34 cellular contexts compared by ENCODE assay signal in the genomic region with DNA sequence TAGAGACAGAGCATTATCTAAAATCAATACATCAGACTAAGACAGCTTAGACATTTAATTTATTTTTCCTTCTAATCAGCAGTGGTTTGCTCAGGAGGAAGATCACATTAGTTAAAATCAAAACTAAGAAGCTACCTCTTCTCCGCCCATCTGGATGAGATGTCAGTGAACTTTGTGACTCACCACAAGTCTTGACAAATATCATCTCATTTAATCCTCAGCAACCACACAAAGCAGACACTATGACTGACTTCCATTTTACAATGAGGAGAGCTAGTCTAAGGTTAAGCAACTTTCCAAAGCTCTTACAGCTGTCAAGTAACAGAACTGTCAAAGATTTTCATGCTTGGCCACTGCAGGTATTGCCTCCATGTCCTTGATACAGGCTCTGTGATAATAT.
DNase-seq lines count a peak whose midpoint lies in the region; ATAC-seq and TF ChIP-seq lines count a peak whose summit lies in the region.
"Had no signal": no experiment of that assay in that cellular context is flagged by ENCODE, and none has a peak within 500 bp of the region (broad histone marks: within the 10 kb centered on the region; RNA-seq: fewer than 3 reads in every experiment).

No MANE protein-coding gene starts in this region.

- intact Hi-C loops in MCF 10A (cut with micrococcal nuclease) (no loop called here), breast epithelium (cut with DNase I; ENCODE audit: low total_unique reads) (no loop called here)

- TF ChIP-seq CTCF in MCF 10A (IDR thresholded peaks at IDR 0.05; ENCODE audit: unreplicated experiment) (no peak), breast epithelium (IDR thresholded peaks at IDR 0.05) (no peak), GM13976 (IDR thresholded peaks at IDR 0.05; ENCODE audit: borderline replicate concordance, control extremely low read depth, extremely low read depth, insufficient read depth, missing control alignments) (no peak)

- H3K27ac ChIP-seq in breast epithelium = no peak overlapping the region
- H3K27ac ChIP-seq: adrenal gland, body of pancreas, heart right ventricle, RWPE1, SJSA1, upper lobe of left lung, WERI-Rb-1 had no signal

- H3K9me3 ChIP-seq in breast epithelium = no peaks in the 10 kb centered on the region
- H3K9me3 ChIP-seq: adrenal gland, body of pancreas, Caco-2, heart right ventricle, MG63, SJSA1 had no signal

- H3K4me1 Mint-ChIP-seq in MCF 10A (ENCODE audit: insufficient read depth, unreplicated experiment) = no peaks in the 10 kb centered on the region
- H3K4me1 Mint-ChIP-seq: activated naive CD4-positive, alpha-beta T cell treated with anti-CD3 and anti-CD28 coated beads, Interleukin-2, amount 10 ng/mL, durations not matched to agents 7 days and 5 days; GM23338; stimulated activated effector memory CD8-positive, alpha-beta T cell treated with anti-CD3 and anti-CD28 coated beads, Interleukin-12 subunit alpha, Interleukin-12 subunit beta, amount 100 ng/mL, for 72 hours had no signal

- CTCF ChIA-PET in MCF 10A (lab: Yijun Ruan, JAX) = interaction anchor here (0.5 to 0.6 kb wide), 2 partner anchors 196 to 1589 kb away, joined by 3 to 5 read pairs; no protein-coding TSS in a partner anchor

- H3K4me1 ChIP-seq in breast epithelium = no peaks in the 10 kb centered on the region
- H3K4me1 ChIP-seq: adrenal gland, body of pancreas, Caco-2, heart right ventricle, SJSA1, upper lobe of left lung had no signal

- DNase-seq in MCF 10A (ENCODE audit: unreplicated experiment) (peak; percentile 11), breast epithelium (ENCODE audit: low spot score in 2 of 2) (no peak), RKO (ENCODE audit: low spot score) (peak; percentile 7), superior temporal gyrus (ENCODE audit: extremely low spot score) (no peak), G401 (ENCODE audit: low spot score) (no peak), GM13976 (ENCODE audit: low spot score) (no peak)
- DNase-seq: 8988T; activated CD4-positive, alpha-beta T cell treated with anti-CD3 and anti-CD28 coated beads for 4 hours; activated CD8-positive, alpha-beta T cell treated with anti-CD3 and anti-CD28 coated beads, Interleukin-2, amount 10 ng/mL, durations not matched to agents 7 days and 5 days; activated naive CD4-positive, alpha-beta T cell treated with anti-CD3 and anti-CD28 coated beads, Interleukin-2, amount 10 ng/mL, durations not matched to agents 7 days and 5 days; adrenal gland; body of pancreas; Caco-2; DMS53; foreskin melanocyte; GDM1; heart right ventricle; HFFc6; kidney; MG63; NCI-H1436 treated with DMSO at 0.1 percent for 48 hours; NCI-H2107; NCI-H748 treated with DMSO at 0.1 percent for 48 hours; T-helper 9 cell; upper lobe of left lung; WERI-Rb-1 had no signal

- H3K27ac Mint-ChIP-seq in MCF 10A (ENCODE audit: low read depth, unreplicated experiment) = no peak overlapping the region
- H3K27ac Mint-ChIP-seq: activated CD8-positive, alpha-beta T cell treated with anti-CD3 and anti-CD28 coated beads, Interleukin-2, amount 10 ng/mL, durations not matched to agents 7 days and 5 days; activated naive CD4-positive, alpha-beta T cell treated with anti-CD3 and anti-CD28 coated beads, Interleukin-2, amount 10 ng/mL, durations not matched to agents 7 days and 5 days; GM23338; HFFc6; nephron; stimulated activated effector memory CD8-positive, alpha-beta T cell treated with anti-CD3 and anti-CD28 coated beads, Interleukin-12 subunit alpha, Interleukin-12 subunit beta, amount 100 ng/mL, for 72 hours had no signal

- H3K36me3 ChIP-seq in breast epithelium = no peaks in the 10 kb centered on the region
- H3K36me3 ChIP-seq: adrenal gland, heart right ventricle, MG63, SJSA1, upper lobe of left lung, WERI-Rb-1 had no signal

- no peaks in the 10 kb centered on the region for H3K36me3 Mint-ChIP-seq in MCF 10A (ENCODE audit: insufficient read depth, unreplicated experiment)
- H3K36me3 Mint-ChIP-seq: activated naive CD4-positive, alpha-beta T cell treated with anti-CD3 and anti-CD28 coated beads, Interleukin-2, amount 10 ng/mL, durations not matched to agents 7 days and 5 days; CD14-positive monocyte; stimulated activated effector memory CD8-positive, alpha-beta T cell treated with anti-CD3 and anti-CD28 coated beads, Interleukin-12 subunit alpha, Interleukin-12 subunit beta, amount 100 ng/mL, for 72 hours had no signal

- POLR2A ChIA-PET in MCF 10A (lab: Yijun Ruan, JAX) = no interaction called here

- BruUV-seq in MCF 10A (replicated peaks; lab: Mats Ljungman, UMichigan) = no TSS peak

- H3K27me3 ChIP-seq in breast epithelium = no peaks in the 10 kb centered on the region
- H3K27me3 ChIP-seq: adrenal gland, body of pancreas, heart right ventricle, MG63, SJSA1, upper lobe of left lung had no signal

- in situ Hi-C loops in G401 (cut with HindIII; ENCODE audit: low sequenced_read_pairs) (no loop called here), GM13976 (cut with MboI; ENCODE audit: low sequenced_read_pairs, unreplicated experiment) (no loop called here)

- no peak overlapping the region for H3K4me3 Mint-ChIP-seq in MCF 10A (ENCODE audit: unreplicated experiment)
- H3K4me3 Mint-ChIP-seq: activated CD8-positive, alpha-beta T cell treated with anti-CD3 and anti-CD28 coated beads, Interleukin-2, amount 10 ng/mL, durations not matched to agents 7 days and 5 days; activated naive CD4-positive, alpha-beta T cell treated with anti-CD3 and anti-CD28 coated beads, Interleukin-2, amount 10 ng/mL, durations not matched to agents 7 days and 5 days; CD14-positive monocyte; GM23338; HFFc6; nephron; stimulated activated effector memory CD8-positive, alpha-beta T cell treated with anti-CD3 and anti-CD28 coated beads, Interleukin-12 subunit alpha, Interleukin-12 subunit beta, amount 100 ng/mL, for 72 hours had no signal

- no peak for TF ChIP-seq POLR2A in breast epithelium (IDR thresholded peaks at IDR 0.05)

- no peak overlapping the region for H3K4me3 ChIP-seq in breast epithelium
- H3K4me3 ChIP-seq: adrenal gland, body of pancreas, GM23338, heart right ventricle, MG63, SJSA1, upper lobe of left lung had no signal

- no peaks in the 10 kb centered on the region for H3K9me3 Mint-ChIP-seq in MCF 10A (ENCODE audit: unreplicated experiment)
- H3K9me3 Mint-ChIP-seq: activated naive CD4-positive, alpha-beta T cell treated with anti-CD3 and anti-CD28 coated beads, Interleukin-2, amount 10 ng/mL, durations not matched to agents 7 days and 5 days; GM23338; nephron had no signal

- peak; percentile 80 for ATAC-seq in esophagus mucosa
- ATAC-seq in HG02571 (IDR thresholded peaks at IDR 0.05; ENCODE audit: unreplicated experiment) = no peak
- ATAC-seq: activated CD8-positive, alpha-beta T cell treated with anti-CD3 and anti-CD28 coated beads, Interleukin-2, amount 10 ng/mL, durations not matched to agents 7 days and 5 days; body of pancreas; GM23338; stimulated activated effector memory CD8-positive, alpha-beta T cell treated with anti-CD3 and anti-CD28 coated beads, Interleukin-12 subunit alpha, Interleukin-12 subunit beta, amount 100 ng/mL, for 72 hours had no signal

- H3K27me3 Mint-ChIP-seq in MCF 10A (ENCODE audit: insufficient read depth, unreplicated experiment) = peaks cover 58% of the 10 kb centered on the region
- H3K27me3 Mint-ChIP-seq: activated naive CD4-positive, alpha-beta T cell treated with anti-CD3 and anti-CD28 coated beads, Interleukin-2, amount 10 ng/mL, durations not matched to agents 7 days and 5 days had no signal

Comparison
In these comparisons a context has a peak if more than half of its experiments do, and no peak if none do; other contexts are left out.
1. DNase-seq: peak in MCF 10A (single experiment) and RKO (single experiment); none in breast epithelium (0 of 2), superior temporal gyrus (single experiment), G401 (single experiment) and GM13976 (single experiment).